In genomic region chr15:48001393-48002059, GRCh38 we compare ENCODE assay signal across 13 cellular contexts.
DNase-seq lines count a peak whose midpoint lies in the region; ATAC-seq and TF ChIP-seq lines count a peak whose summit lies in the region.
"Had no signal": no experiment of that assay in that cellular context is flagged by ENCODE, and none has a peak within 500 bp of the region (broad histone marks: within the 10 kb centered on the region; RNA-seq: fewer than 3 reads in every experiment).

No MANE protein-coding gene starts in this region.

- ATAC-seq in GM19467 (IDR thresholded peaks at IDR 0.05; ENCODE audit: unreplicated experiment) (peak; percentile 81), HG03060 (IDR thresholded peaks at IDR 0.05; ENCODE audit: low read depth, unreplicated experiment) (peak; percentile 89)
- ATAC-seq: heart right ventricle, Panc1 had no signal

- DNase-seq in GM13976 (ENCODE audit: low spot score) (peak; percentile 32), NOMO-1 treated with DMSO at 0.1 percent for 48 hours (lab: John Stamatoyannopoulos, UW; ENCODE audit: unreplicated experiment) (peak; percentile 96), DMS79 (lab: John Stamatoyannopoulos, UW) (no peak), activated gamma-delta T cell treated with Interleukin-2 at 50 U/mL for 16 hours (no peak), cardiac septum (ENCODE audit: low spot score) (no peak), EL (no peak)
- DNase-seq: cerebellar nuclear complex; heart right ventricle; stimulated activated CD4-positive, alpha-beta T cell treated with anti-CD3 and anti-CD28 coated beads, Interleukin-2, amount 100 ng/mL, for 48 hours; uterus had no signal

- in situ Hi-C loops in GM13976 (cut with MboI; ENCODE audit: low sequenced_read_pairs, unreplicated experiment): no loop called here

- intact Hi-C loops in cardiac septum (cut with DNase I): no loop called here

- TF ChIP-seq CTCF in GM13976 (IDR thresholded peaks at IDR 0.05; ENCODE audit: borderline replicate concordance, control extremely low read depth, extremely low read depth, insufficient read depth, missing control alignments): no peak

Comparison
In these comparisons a context has a peak if more than half of its experiments do, and no peak if none do; other contexts are left out.
1. DNase-seq: peak in GM13976 (single experiment) and NOMO-1 treated with DMSO at 0.1 percent for 48 hours (single experiment); none in DMS79 (single experiment), activated gamma-delta T cell treated with Interleukin-2 at 50 U/mL for 16 hours (single experiment), cardiac septum (single experiment) and EL (single experiment).